28 cellular contexts compared by ENCODE assay signal in genomic region chr18:75121266-75121665, GRCh38.
"Had no signal": no experiment of that assay in that cellular context is flagged by ENCODE, and none has a peak within 500 bp of the region (broad histone marks: within the 10 kb centered on the region; RNA-seq: fewer than 3 reads in every experiment).

No MANE protein-coding gene starts in this region.

- H3K27me3 ChIP-seq: esophagus squamous epithelium, left lung, suprapubic skin, upper lobe of right lung had no signal

- H3K4me1 Mint-ChIP-seq: activated naive CD8-positive, alpha-beta T cell treated with anti-CD3 and anti-CD28 coated beads, Interleukin-2, amount 50 U/mL, for 24 hours had no signal

- DNase-seq: activated CD4-positive, alpha-beta T cell treated with anti-CD3 and anti-CD28 coated beads for 48 hours; activated CD4-positive, alpha-beta T cell treated with anti-CD3 and anti-CD28 coated beads, Interleukin-2, amount 50 U/mL, for 48 hours; activated naive CD8-positive, alpha-beta T cell treated with anti-CD3 and anti-CD28 coated beads, Interleukin-2, amount 50 U/mL, for 24 hours; activated T-cell treated with anti-CD3 and anti-CD28 coated beads, Interleukin-2, amount 50 U/mL, for 4 hours; amygdala; caudate nucleus; dermis blood vessel endothelial cell; effector CD4-positive, alpha-beta T cell; esophagus squamous epithelium; foreskin melanocyte; heart right ventricle; left lung; lower lobe of right lung; mucosa of descending colon; right cardiac atrium; stimulated activated CD4-positive, alpha-beta T cell treated with anti-CD3 and anti-CD28 coated beads, Interleukin-15, amount 100 ng/mL, for 24 hours; stimulated activated CD4-positive, alpha-beta T cell treated with anti-CD3 and anti-CD28 coated beads, Interleukin-2, amount 100 ng/mL, for 24 hours; stimulated activated naive CD4-positive, alpha-beta T cell; T1000; tibial artery; upper lobe of right lung; WERI-Rb-1 had no signal

- H3K9me3 Mint-ChIP-seq: activated naive CD4-positive, alpha-beta T cell treated with anti-CD3 and anti-CD28 coated beads, Interleukin-2, amount 50 U/mL, for 24 hours; activated naive CD8-positive, alpha-beta T cell treated with anti-CD3 and anti-CD28 coated beads, Interleukin-2, amount 50 U/mL, for 24 hours; activated T-cell treated with anti-CD3 and anti-CD28 coated beads, Interleukin-2, amount 50 U/mL, for 4 hours; activated T-helper 17 cell treated with anti-CD3 and anti-CD28 coated beads, Interleukin-2, amount 50 U/mL, for 72 hours; natural killer cell treated with Interleukin-12 subunit alpha and Interleukin-12 subunit beta and Interleukin-15 and Interleukin-18, amount 100 ng/mL, for 72 hours had no signal

- H3K36me3 Mint-ChIP-seq: activated naive CD4-positive, alpha-beta T cell treated with anti-CD3 and anti-CD28 coated beads, Interleukin-2, amount 50 U/mL, for 24 hours; natural killer cell treated with Interleukin-12 subunit alpha and Interleukin-12 subunit beta and Interleukin-15 and Interleukin-18, amount 100 ng/mL, for 72 hours had no signal

- H3K27ac ChIP-seq: epithelial cell of prostate, esophagus squamous epithelium, heart right ventricle, left lung, lower lobe of right lung, suprapubic skin, tibial artery, upper lobe of right lung, WERI-Rb-1 had no signal

- H3K9me3 ChIP-seq: esophagus squamous epithelium, left lung, lower lobe of right lung, mucosa of descending colon, suprapubic skin, tibial artery, upper lobe of right lung had no signal

- FAIRE-seq: endometrium had no signal

- H3K4me1 ChIP-seq: esophagus squamous epithelium, heart right ventricle, left lung, lower lobe of right lung, suprapubic skin, tibial artery, upper lobe of right lung had no signal

- H3K27me3 Mint-ChIP-seq: activated naive CD4-positive, alpha-beta T cell treated with anti-CD3 and anti-CD28 coated beads, Interleukin-2, amount 50 U/mL, for 24 hours; activated naive CD8-positive, alpha-beta T cell treated with anti-CD3 and anti-CD28 coated beads, Interleukin-2, amount 50 U/mL, for 24 hours had no signal

- H3K27ac Mint-ChIP-seq: activated naive CD4-positive, alpha-beta T cell treated with anti-CD3 and anti-CD28 coated beads, Interleukin-2, amount 50 U/mL, for 24 hours; activated naive CD8-positive, alpha-beta T cell treated with anti-CD3 and anti-CD28 coated beads, Interleukin-2, amount 50 U/mL, for 24 hours; activated T-helper 17 cell treated with anti-CD3 and anti-CD28 coated beads, Interleukin-2, amount 50 U/mL, for 72 hours had no signal

- H3K4me3 Mint-ChIP-seq: activated naive CD4-positive, alpha-beta T cell treated with anti-CD3 and anti-CD28 coated beads, Interleukin-2, amount 50 U/mL, for 24 hours; activated naive CD8-positive, alpha-beta T cell treated with anti-CD3 and anti-CD28 coated beads, Interleukin-2, amount 50 U/mL, for 24 hours; activated T-cell treated with anti-CD3 and anti-CD28 coated beads, Interleukin-2, amount 50 U/mL, for 4 hours; activated T-helper 17 cell treated with anti-CD3 and anti-CD28 coated beads, Interleukin-2, amount 50 U/mL, for 72 hours; natural killer cell treated with Interleukin-12 subunit alpha and Interleukin-12 subunit beta and Interleukin-15 and Interleukin-18, amount 100 ng/mL, for 72 hours had no signal

- H3K36me3 ChIP-seq: esophagus squamous epithelium, heart right ventricle, left lung, lower lobe of right lung, suprapubic skin, tibial artery, upper lobe of right lung, WERI-Rb-1 had no signal

- H3K4me3 ChIP-seq: esophagus squamous epithelium, heart right ventricle, left lung, lower lobe of right lung, mucosa of descending colon, suprapubic skin, tibial artery, upper lobe of right lung had no signal
